In the genomic region with DNA sequence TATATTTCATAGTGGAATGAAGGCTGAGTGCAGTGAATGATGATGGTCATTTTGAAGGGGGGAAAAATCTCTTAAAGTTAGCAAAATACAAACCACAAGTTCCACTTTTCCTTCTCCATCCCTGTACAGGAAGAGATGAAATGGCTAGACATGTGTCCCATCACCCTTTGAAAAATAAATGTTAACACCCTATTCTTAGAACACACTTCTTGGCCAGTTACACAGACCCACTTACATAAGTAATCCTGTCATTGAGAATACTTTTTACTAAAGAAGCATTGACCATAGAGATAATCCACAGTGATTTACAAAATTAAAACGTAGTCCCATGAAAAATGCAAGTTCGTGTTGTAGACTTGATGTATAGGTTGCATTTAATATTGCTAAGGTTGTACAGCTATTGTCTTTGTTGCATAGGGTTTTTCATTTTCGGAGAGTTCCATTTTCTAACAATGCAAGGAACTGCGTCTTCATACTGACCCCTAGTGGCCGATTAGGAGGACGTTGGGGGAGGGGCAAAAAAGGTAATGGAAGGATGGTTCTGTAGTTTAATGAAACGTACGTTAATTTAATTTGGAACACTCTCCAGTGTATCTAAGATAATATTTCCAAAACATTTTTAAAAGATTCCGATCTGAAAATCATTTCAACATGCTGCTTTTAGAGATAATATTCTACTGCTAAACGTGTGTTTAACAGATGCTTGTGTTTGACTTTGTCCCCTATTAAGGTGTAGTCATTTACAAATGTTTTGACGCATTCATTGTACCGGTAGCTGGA, we compare ENCODE assay signal across 1 cellular context.
TF ChIP-seq lines count a peak whose summit lies in the region.

No MANE protein-coding gene starts in this region.

TF ChIP-seq in K562, 482 proteins besides CTCF, POLR2A, EP300 and RAD21 (continued from another document and continues in another):
- TF ChIP-seq RAD51 (IDR thresholded peaks at IDR 0.05; ENCODE audit: borderline replicate concordance, low read depth) (peak; percentile 25; the same call in 1 of the 2 replicates), C11orf30 (IDR thresholded peaks at IDR 0.05; ENCODE audit: low read depth) (no peak), L3MBTL2 (IDR thresholded peaks at IDR 0.05) (peak; percentile 42; the same call in 1 of the 2 replicates), MIER1 (IDR thresholded peaks at IDR 0.05; ENCODE audit: low read depth) (0 out of 2 replicates have a peak, but pooled peaks have one; percentile 32), EP400 (IDR thresholded peaks at IDR 0.05) (peak; percentile 34; the same call in 1 of the 2 replicates), CBX3 (IDR thresholded peaks at IDR 0.05; ENCODE audit: borderline replicate concordance in 1 of 2, low read length in 2 of 2) (0 out of 3 replicates have a peak, but pooled peaks of 1 of the 2 experiments have one; percentile 19), KDM5B (IDR thresholded peaks at IDR 0.05; ENCODE audit: insufficient replicate concordance, low read depth, low read length) (no peak), TBL1XR1 (IDR thresholded peaks at IDR 0.05; ENCODE audit: low read length in 2 of 2) (peak in 1 of 2 experiments; percentile 67; a peak in 3 of 4 replicates), ZNF253 (CRISPR knock-in tag; conservative IDR thresholded peaks at IDR 0.05) (no peak), TOE1 (IDR thresholded peaks at IDR 0.05; ENCODE audit: borderline replicate concordance) (peak; percentile 26; the same call in 1 of the 2 replicates), TOE1 (CRISPR knock-in tag; IDR thresholded peaks at IDR 0.05; ENCODE audit: borderline replicate concordance, low read depth) (no peak), PHTF2 (CRISPR knock-in tag; IDR thresholded peaks at IDR 0.05) (no peak), SNRNP70 (optimal IDR thresholded peaks at IDR 0.05; ENCODE audit: low read depth, low read length) (no peak), ZNF274 (IDR thresholded peaks at IDR 0.05; ENCODE audit: borderline replicate concordance, low read depth, low read length) (no peak), HNRNPH1 (optimal IDR thresholded peaks at IDR 0.05; ENCODE audit: low read depth, low read length) (no peak), ARID2 (IDR thresholded peaks at IDR 0.05) (peak; percentile 72; the same call in 1 of the 2 replicates), POLR2AphosphoS5 (IDR thresholded peaks at IDR 0.05; ENCODE audit: control insufficient read depth, insufficient read depth, low read depth, low read length) (no peak), NFIC (IDR thresholded peaks at IDR 0.05) (0 out of 2 replicates have a peak, but pooled peaks have one; percentile 7), ZNF586 (CRISPR knock-in tag; conservative IDR thresholded peaks at IDR 0.05) (no peak), BRD9 (IDR thresholded peaks at IDR 0.05; ENCODE audit: low read depth, partially characterized antibody) (peak; percentile 95), CBFA2T2 (conservative IDR thresholded peaks at IDR 0.05) (no peak), SOX6 (IDR thresholded peaks at IDR 0.05) (peak; percentile 73), ZNF212 (CRISPR knock-in tag; IDR thresholded peaks at IDR 0.05) (no peak), IFI16 (CRISPR knock-in tag; IDR thresholded peaks at IDR 0.05) (no peak), DACH1 (IDR thresholded peaks at IDR 0.05; ENCODE audit: partially characterized antibody) (peak; percentile 61), TRIM24 (IDR thresholded peaks at IDR 0.05) (0 out of 4 replicates have a peak, but pooled peaks of 1 of the 2 experiments have one; percentile 14), ZKSCAN3 (CRISPR knock-in tag; IDR thresholded peaks at IDR 0.05) (no peak), NCOR1 (IDR thresholded peaks at IDR 0.05) (no peak), CREB1 (IDR thresholded peaks at IDR 0.05) (no peak), CREB1 (CRISPR knock-in tag; IDR thresholded peaks at IDR 0.05) (no peak), SMARCC2 (IDR thresholded peaks at IDR 0.05; ENCODE audit: low read depth) (no peak), MYC (IDR thresholded peaks at IDR 0.05; ENCODE audit: low read depth, low read length) (peak; percentile 51), MYC (CRISPR knock-in tag; IDR thresholded peaks at IDR 0.05; ENCODE audit: borderline replicate concordance, low read depth) (no peak), POLR3A (IDR thresholded peaks at IDR 0.05; ENCODE audit: borderline replicate concordance, extremely low read depth, insufficient read depth, insufficient read length) (no peak), TRIM28 (IDR thresholded peaks at IDR 0.05) (peak; percentile 25; the same call in 1 of the 2 replicates), ZNF408 (CRISPR knock-in tag; IDR thresholded peaks at IDR 0.05; ENCODE audit: low read depth) (no peak)
- TF ChIP-seq, protein P1, sequence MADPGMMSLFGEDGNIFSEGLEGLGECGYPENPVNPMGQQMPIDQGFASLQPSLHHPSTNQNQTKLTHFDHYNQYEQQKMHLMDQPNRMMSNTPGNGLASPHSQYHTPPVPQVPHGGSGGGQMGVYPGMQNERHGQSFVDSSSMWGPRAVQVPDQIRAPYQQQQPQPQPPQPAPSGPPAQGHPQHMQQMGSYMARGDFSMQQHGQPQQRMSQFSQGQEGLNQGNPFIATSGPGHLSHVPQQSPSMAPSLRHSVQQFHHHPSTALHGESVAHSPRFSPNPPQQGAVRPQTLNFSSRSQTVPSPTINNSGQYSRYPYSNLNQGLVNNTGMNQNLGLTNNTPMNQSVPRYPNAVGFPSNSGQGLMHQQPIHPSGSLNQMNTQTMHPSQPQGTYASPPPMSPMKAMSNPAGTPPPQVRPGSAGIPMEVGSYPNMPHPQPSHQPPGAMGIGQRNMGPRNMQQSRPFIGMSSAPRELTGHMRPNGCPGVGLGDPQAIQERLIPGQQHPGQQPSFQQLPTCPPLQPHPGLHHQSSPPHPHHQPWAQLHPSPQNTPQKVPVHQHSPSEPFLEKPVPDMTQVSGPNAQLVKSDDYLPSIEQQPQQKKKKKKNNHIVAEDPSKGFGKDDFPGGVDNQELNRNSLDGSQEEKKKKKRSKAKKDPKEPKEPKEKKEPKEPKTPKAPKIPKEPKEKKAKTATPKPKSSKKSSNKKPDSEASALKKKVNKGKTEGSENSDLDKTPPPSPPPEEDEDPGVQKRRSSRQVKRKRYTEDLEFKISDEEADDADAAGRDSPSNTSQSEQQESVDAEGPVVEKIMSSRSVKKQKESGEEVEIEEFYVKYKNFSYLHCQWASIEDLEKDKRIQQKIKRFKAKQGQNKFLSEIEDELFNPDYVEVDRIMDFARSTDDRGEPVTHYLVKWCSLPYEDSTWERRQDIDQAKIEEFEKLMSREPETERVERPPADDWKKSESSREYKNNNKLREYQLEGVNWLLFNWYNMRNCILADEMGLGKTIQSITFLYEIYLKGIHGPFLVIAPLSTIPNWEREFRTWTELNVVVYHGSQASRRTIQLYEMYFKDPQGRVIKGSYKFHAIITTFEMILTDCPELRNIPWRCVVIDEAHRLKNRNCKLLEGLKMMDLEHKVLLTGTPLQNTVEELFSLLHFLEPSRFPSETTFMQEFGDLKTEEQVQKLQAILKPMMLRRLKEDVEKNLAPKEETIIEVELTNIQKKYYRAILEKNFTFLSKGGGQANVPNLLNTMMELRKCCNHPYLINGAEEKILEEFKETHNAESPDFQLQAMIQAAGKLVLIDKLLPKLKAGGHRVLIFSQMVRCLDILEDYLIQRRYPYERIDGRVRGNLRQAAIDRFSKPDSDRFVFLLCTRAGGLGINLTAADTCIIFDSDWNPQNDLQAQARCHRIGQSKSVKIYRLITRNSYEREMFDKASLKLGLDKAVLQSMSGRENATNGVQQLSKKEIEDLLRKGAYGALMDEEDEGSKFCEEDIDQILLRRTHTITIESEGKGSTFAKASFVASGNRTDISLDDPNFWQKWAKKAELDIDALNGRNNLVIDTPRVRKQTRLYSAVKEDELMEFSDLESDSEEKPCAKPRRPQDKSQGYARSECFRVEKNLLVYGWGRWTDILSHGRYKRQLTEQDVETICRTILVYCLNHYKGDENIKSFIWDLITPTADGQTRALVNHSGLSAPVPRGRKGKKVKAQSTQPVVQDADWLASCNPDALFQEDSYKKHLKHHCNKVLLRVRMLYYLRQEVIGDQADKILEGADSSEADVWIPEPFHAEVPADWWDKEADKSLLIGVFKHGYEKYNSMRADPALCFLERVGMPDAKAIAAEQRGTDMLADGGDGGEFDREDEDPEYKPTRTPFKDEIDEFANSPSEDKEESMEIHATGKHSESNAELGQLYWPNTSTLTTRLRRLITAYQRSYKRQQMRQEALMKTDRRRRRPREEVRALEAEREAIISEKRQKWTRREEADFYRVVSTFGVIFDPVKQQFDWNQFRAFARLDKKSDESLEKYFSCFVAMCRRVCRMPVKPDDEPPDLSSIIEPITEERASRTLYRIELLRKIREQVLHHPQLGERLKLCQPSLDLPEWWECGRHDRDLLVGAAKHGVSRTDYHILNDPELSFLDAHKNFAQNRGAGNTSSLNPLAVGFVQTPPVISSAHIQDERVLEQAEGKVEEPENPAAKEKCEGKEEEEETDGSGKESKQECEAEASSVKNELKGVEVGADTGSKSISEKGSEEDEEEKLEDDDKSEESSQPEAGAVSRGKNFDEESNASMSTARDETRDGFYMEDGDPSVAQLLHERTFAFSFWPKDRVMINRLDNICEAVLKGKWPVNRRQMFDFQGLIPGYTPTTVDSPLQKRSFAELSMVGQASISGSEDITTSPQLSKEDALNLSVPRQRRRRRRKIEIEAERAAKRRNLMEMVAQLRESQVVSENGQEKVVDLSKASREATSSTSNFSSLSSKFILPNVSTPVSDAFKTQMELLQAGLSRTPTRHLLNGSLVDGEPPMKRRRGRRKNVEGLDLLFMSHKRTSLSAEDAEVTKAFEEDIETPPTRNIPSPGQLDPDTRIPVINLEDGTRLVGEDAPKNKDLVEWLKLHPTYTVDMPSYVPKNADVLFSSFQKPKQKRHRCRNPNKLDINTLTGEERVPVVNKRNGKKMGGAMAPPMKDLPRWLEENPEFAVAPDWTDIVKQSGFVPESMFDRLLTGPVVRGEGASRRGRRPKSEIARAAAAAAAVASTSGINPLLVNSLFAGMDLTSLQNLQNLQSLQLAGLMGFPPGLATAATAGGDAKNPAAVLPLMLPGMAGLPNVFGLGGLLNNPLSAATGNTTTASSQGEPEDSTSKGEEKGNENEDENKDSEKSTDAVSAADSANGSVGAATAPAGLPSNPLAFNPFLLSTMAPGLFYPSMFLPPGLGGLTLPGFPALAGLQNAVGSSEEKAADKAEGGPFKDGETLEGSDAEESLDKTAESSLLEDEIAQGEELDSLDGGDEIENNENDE (IDR thresholded peaks at IDR 0.05; ENCODE audit: low read depth, low read length), result no peak
- TF ChIP-seq, protein P2, sequence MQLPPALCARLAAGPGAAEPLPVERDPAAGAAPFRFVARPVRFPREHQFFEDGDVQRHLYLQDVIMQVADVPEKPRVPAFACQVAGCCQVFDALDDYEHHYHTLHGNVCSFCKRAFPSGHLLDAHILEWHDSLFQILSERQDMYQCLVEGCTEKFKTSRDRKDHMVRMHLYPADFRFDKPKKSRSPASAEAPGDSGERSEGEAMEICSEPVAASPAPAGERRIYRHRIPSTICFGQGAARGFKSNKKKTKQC (CRISPR knock-in tag; IDR thresholded peaks at IDR 0.05), result no peak
- TF ChIP-seq, protein P3, sequence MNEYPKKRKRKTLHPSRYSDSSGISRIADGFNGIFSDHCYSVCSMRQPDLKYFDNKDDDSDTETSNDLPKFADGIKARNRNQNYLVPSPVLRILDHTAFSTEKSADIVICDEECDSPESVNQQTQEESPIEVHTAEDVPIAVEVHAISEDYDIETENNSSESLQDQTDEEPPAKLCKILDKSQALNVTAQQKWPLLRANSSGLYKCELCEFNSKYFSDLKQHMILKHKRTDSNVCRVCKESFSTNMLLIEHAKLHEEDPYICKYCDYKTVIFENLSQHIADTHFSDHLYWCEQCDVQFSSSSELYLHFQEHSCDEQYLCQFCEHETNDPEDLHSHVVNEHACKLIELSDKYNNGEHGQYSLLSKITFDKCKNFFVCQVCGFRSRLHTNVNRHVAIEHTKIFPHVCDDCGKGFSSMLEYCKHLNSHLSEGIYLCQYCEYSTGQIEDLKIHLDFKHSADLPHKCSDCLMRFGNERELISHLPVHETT (CRISPR knock-in tag; conservative IDR thresholded peaks at IDR 0.05 in 1 of 2, IDR thresholded peaks at IDR 0.05 in 1 of 2), result 0 out of 4 replicates have a peak, but pooled peaks of 1 of the 2 experiments have one; percentile 19
- TF ChIP-seq, protein P4, sequence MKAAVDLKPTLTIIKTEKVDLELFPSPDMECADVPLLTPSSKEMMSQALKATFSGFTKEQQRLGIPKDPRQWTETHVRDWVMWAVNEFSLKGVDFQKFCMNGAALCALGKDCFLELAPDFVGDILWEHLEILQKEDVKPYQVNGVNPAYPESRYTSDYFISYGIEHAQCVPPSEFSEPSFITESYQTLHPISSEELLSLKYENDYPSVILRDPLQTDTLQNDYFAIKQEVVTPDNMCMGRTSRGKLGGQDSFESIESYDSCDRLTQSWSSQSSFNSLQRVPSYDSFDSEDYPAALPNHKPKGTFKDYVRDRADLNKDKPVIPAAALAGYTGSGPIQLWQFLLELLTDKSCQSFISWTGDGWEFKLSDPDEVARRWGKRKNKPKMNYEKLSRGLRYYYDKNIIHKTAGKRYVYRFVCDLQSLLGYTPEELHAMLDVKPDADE (conservative IDR thresholded peaks at IDR 0.05; ENCODE audit: control insufficient read depth, low read depth, low read length), result no peak
- TF ChIP-seq, protein P5, sequence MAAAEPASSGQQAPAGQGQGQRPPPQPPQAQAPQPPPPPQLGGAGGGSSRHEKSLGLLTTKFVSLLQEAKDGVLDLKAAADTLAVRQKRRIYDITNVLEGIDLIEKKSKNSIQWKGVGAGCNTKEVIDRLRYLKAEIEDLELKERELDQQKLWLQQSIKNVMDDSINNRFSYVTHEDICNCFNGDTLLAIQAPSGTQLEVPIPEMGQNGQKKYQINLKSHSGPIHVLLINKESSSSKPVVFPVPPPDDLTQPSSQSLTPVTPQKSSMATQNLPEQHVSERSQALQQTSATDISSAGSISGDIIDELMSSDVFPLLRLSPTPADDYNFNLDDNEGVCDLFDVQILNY (CRISPR knock-in tag; IDR thresholded peaks at IDR 0.05), result no peak
- TF ChIP-seq, protein P6, sequence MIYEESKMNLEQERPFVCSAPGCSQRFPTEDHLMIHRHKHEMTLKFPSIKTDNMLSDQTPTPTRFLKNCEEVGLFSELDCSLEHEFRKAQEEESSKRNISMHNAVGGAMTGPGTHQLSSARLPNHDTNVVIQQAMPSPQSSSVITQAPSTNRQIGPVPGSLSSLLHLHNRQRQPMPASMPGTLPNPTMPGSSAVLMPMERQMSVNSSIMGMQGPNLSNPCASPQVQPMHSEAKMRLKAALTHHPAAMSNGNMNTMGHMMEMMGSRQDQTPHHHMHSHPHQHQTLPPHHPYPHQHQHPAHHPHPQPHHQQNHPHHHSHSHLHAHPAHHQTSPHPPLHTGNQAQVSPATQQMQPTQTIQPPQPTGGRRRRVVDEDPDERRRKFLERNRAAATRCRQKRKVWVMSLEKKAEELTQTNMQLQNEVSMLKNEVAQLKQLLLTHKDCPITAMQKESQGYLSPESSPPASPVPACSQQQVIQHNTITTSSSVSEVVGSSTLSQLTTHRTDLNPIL (CRISPR knock-in tag; IDR thresholded peaks at IDR 0.05), result no peak
